In the genomic region with DNA sequence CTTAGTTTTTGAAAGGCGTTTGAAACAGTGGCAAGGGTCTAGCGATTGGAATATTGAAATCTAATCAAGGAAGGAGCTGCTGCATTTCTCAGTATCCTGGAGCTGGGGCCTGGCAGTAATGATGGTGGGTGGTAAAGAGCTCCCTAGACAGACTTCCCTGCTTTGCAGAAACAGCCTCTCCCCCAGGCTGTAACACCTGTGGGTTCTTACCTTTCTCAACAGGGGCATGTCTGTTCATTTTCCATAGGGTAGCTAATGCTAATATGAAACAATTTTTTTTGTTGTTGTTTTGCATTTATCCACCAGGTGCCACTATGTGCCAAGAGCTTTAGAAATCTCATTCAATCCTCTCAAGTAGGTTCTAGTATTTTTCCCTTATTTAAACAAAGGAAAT, we compare ENCODE assay signal across 8 cellular contexts.
DNase-seq lines count a peak whose midpoint lies in the region; ATAC-seq and TF ChIP-seq lines count a peak whose summit lies in the region.

No MANE protein-coding gene starts in this region.

- H3K9me2 ChIP-seq in DOHH2 (replicated peaks; ENCODE audit: control insufficient read depth, low read length), result no peaks in the 10 kb centered on the region

- H3K36me3 ChIP-seq in DOHH2 (ENCODE audit: control insufficient read depth, low read length), result no peaks in the 10 kb centered on the region
- no peaks in the 10 kb centered on the region for H3K36me3 ChIP-seq in liver (ENCODE audit: control insufficient read depth in 4 of 4, insufficient read depth in 3 of 4, low read depth in 1 of 4, low read length in 3 of 4)
- H3K36me3 ChIP-seq in upper lobe of left lung, result no peaks in the 10 kb centered on the region

- H3K4me2 ChIP-seq in DOHH2 (ENCODE audit: low read length), result no peak overlapping the region

- no peaks in the 10 kb centered on the region for H3K9me3 ChIP-seq in DOHH2 (ENCODE audit: control insufficient read depth, insufficient read depth, low read length)
- no peaks in the 10 kb centered on the region for H3K9me3 ChIP-seq in liver (ENCODE audit: control insufficient read depth in 4 of 4, low read length in 3 of 4)
- no peaks in the 10 kb centered on the region for H3K9me3 ChIP-seq in upper lobe of left lung

- H3K4me1 ChIP-seq in DOHH2 (ENCODE audit: control insufficient read depth, low read length), result no peaks in the 10 kb centered on the region
- H3K4me1 ChIP-seq in liver (ENCODE audit: control insufficient read depth in 4 of 4, insufficient read depth in 4 of 4, low read length in 3 of 4), result peaks cover 0 to 14% (median 11%) of the 10 kb centered on the region in 4 donors
- peaks cover 7 to 12% (median 10%) of the 10 kb centered on the region in 4 donors for H3K4me1 ChIP-seq in upper lobe of left lung

- H3K79me2 ChIP-seq in DOHH2 (ENCODE audit: control insufficient read depth, low read length), result no peaks in the 10 kb centered on the region

- H3K27ac ChIP-seq in DOHH2 (ENCODE audit: low read depth, low read length), result no peak overlapping the region
- no peak overlapping the region for H3K27ac ChIP-seq in liver (ENCODE audit: low read depth in 1 of 2, low read length in 2 of 2)
- H3K27ac ChIP-seq in upper lobe of left lung, result no peak overlapping the region

- ATAC-seq in GM19438 (IDR thresholded peaks at IDR 0.05; ENCODE audit: low read depth, unreplicated experiment) (peak; percentile 65), HG03354 (IDR thresholded peaks at IDR 0.05; ENCODE audit: poor library complexity, severe bottlenecking, unreplicated experiment) (peak; percentile 77), upper lobe of left lung (ENCODE audit: low FRiP score in 2 of 2) (no peak)

- 7% methylated on average over 2 of the region's 2 CpGs for WGBS in liver
- 0 to 2% methylated on average over 2 of the region's 2 CpGs for WGBS in upper lobe of left lung, 2 donors

- TF ChIP-seq EP300 in upper lobe of left lung (IDR thresholded peaks at IDR 0.05), result no peak

- no peak overlapping the region for H3K9ac ChIP-seq in liver (ENCODE audit: low read depth in 1 of 2, low read length in 2 of 2)

- no peak for TF ChIP-seq POLR2A in upper lobe of left lung (IDR thresholded peaks at IDR 0.05)

- H3F3A ChIP-seq in DOHH2 (ENCODE audit: control insufficient read depth, insufficient read depth), result no peaks in the 10 kb centered on the region

- peak; percentile 56 for TF ChIP-seq CTCF in DOHH2 (IDR thresholded peaks at IDR 0.05; ENCODE audit: low read depth, low read length, poor library complexity, severe bottlenecking)
- peak; percentile 25 for TF ChIP-seq CTCF in liver (IDR thresholded peaks at IDR 0.05; ENCODE audit: low read depth, low read length, missing input control)
- peak in 1 of 6 experiments; percentile 12 for TF ChIP-seq CTCF in upper lobe of left lung (IDR thresholded peaks at IDR 0.05)

- H4K20me1 ChIP-seq in DOHH2 (ENCODE audit: control insufficient read depth, insufficient read depth, low read depth, low read length), result no peaks in the 10 kb centered on the region

- H3K27me3 ChIP-seq in DOHH2 (ENCODE audit: control insufficient read depth, low read length), result peaks cover 8% of the 10 kb centered on the region; the same call in 1 of the 2 replicates
- H3K27me3 ChIP-seq in liver (ENCODE audit: control insufficient read depth in 4 of 4, insufficient read depth in 4 of 4, low read length in 3 of 4), result peaks cover 0 to 4% (median 0%) of the 10 kb centered on the region in 4 donors
- no peaks in the 10 kb centered on the region for H3K27me3 ChIP-seq in upper lobe of left lung

- DNase-seq in SW480 (ENCODE audit: low spot score), result peak; percentile 11
- DNase-seq in NCI-H524 treated with DMSO at 0.1 percent for 48 hours (lab: John Stamatoyannopoulos, UW), result no peak
- no peak for DNase-seq in upper lobe of left lung
- no peak for DNase-seq in activated T-cell treated with anti-CD3 and anti-CD28 coated beads, Interleukin-2, amount 50 U/mL, for 48 hours

- H3K4me3 ChIP-seq in DOHH2 (ENCODE audit: low read length), result no peak overlapping the region
- H3K4me3 ChIP-seq in liver (ENCODE audit: low read depth in 1 of 3, low read length in 3 of 3), result no peak overlapping the region
- no peak overlapping the region for H3K4me3 ChIP-seq in upper lobe of left lung

- TF ChIP-seq RAD21 in liver (IDR thresholded peaks at IDR 0.05), result no peak

TF ChIP-seq in liver, 16 proteins besides CTCF, POLR2A, EP300 and RAD21:
- TF ChIP-seq HNF4A (conservative IDR thresholded peaks at IDR 0.05), result no peak
- no peak for TF ChIP-seq FOXA1 (IDR thresholded peaks at IDR 0.05)
- no peak for TF ChIP-seq SP1 (IDR thresholded peaks at IDR 0.05)
- no peak for TF ChIP-seq ZBTB33 (IDR thresholded peaks at IDR 0.05)
- TF ChIP-seq GABPA (IDR thresholded peaks at IDR 0.05 in 1 of 2, conservative IDR thresholded peaks at IDR 0.05 in 1 of 2), result no peak
- no peak for TF ChIP-seq TAF1 (conservative IDR thresholded peaks at IDR 0.05)
- no peak for TF ChIP-seq JUND (IDR thresholded peaks at IDR 0.05)
- no peak for TF ChIP-seq EGR1 (IDR thresholded peaks at IDR 0.05; ENCODE audit: low read depth in 2 of 2)
- TF ChIP-seq, protein P1, sequence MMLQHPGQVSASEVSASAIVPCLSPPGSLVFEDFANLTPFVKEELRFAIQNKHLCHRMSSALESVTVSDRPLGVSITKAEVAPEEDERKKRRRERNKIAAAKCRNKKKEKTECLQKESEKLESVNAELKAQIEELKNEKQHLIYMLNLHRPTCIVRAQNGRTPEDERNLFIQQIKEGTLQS (IDR thresholded peaks at IDR 0.05), result no peak
- TF ChIP-seq RXRA (IDR thresholded peaks at IDR 0.05), result no peak
- TF ChIP-seq, protein P2, sequence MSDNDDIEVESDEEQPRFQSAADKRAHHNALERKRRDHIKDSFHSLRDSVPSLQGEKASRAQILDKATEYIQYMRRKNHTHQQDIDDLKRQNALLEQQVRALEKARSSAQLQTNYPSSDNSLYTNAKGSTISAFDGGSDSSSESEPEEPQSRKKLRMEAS (IDR thresholded peaks at IDR 0.05), result no peak
- no peak for TF ChIP-seq YY1 (IDR thresholded peaks at IDR 0.05)
- TF ChIP-seq NR2F2 (IDR thresholded peaks at IDR 0.05), result no peak
- TF ChIP-seq FOXA2 (IDR thresholded peaks at IDR 0.05), result no peak
- no peak for TF ChIP-seq HNF4G (IDR thresholded peaks at IDR 0.05)
- TF ChIP-seq, protein P3, sequence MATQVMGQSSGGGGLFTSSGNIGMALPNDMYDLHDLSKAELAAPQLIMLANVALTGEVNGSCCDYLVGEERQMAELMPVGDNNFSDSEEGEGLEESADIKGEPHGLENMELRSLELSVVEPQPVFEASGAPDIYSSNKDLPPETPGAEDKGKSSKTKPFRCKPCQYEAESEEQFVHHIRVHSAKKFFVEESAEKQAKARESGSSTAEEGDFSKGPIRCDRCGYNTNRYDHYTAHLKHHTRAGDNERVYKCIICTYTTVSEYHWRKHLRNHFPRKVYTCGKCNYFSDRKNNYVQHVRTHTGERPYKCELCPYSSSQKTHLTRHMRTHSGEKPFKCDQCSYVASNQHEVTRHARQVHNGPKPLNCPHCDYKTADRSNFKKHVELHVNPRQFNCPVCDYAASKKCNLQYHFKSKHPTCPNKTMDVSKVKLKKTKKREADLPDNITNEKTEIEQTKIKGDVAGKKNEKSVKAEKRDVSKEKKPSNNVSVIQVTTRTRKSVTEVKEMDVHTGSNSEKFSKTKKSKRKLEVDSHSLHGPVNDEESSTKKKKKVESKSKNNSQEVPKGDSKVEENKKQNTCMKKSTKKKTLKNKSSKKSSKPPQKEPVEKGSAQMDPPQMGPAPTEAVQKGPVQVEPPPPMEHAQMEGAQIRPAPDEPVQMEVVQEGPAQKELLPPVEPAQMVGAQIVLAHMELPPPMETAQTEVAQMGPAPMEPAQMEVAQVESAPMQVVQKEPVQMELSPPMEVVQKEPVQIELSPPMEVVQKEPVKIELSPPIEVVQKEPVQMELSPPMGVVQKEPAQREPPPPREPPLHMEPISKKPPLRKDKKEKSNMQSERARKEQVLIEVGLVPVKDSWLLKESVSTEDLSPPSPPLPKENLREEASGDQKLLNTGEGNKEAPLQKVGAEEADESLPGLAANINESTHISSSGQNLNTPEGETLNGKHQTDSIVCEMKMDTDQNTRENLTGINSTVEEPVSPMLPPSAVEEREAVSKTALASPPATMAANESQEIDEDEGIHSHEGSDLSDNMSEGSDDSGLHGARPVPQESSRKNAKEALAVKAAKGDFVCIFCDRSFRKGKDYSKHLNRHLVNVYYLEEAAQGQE (IDR thresholded peaks at IDR 0.05), result no peak

Comparison
In these comparisons a context has a peak if more than half of its experiments do, and no peak if none do; other contexts are left out.
1. ATAC-seq: peak in GM19438 (single experiment) and HG03354 (single experiment); none in upper lobe of left lung (0 of 2).